In genomic region chr1:153534226-153534932, GRCh38 we compare ENCODE assay signal across 1 cellular context.
TF ChIP-seq lines count a peak whose summit lies in the region.

No MANE protein-coding gene starts in this region.

TF ChIP-seq in H1, 55 proteins besides CTCF, POLR2A, EP300 and RAD21:
- no peak for TF ChIP-seq TAF7 (optimal IDR thresholded peaks at IDR 0.05; ENCODE audit: borderline replicate concordance, low read depth, low read length)
- TF ChIP-seq, protein P1, sequence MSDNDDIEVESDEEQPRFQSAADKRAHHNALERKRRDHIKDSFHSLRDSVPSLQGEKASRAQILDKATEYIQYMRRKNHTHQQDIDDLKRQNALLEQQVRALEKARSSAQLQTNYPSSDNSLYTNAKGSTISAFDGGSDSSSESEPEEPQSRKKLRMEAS (IDR thresholded peaks at IDR 0.05): no peak
- TF ChIP-seq BCL11A (IDR thresholded peaks at IDR 0.05; ENCODE audit: low read depth in 2 of 2, low read length in 2 of 2): no peak
- TF ChIP-seq CHD2 (IDR thresholded peaks at IDR 0.05; ENCODE audit: low read length): no peak
- no peak for TF ChIP-seq RXRA (IDR thresholded peaks at IDR 0.05; ENCODE audit: insufficient read depth, low read depth, low read length)
- TF ChIP-seq ASH2L (IDR thresholded peaks at IDR 0.05; ENCODE audit: low read length): no peak
- peak in 1 of 2 experiments; percentile 48; a peak in 1 of 4 replicates for TF ChIP-seq SIN3A (conservative IDR thresholded peaks at IDR 0.05 in 1 of 2, IDR thresholded peaks at IDR 0.05 in 1 of 2; ENCODE audit: low read depth in 1 of 2, low read length in 2 of 2)
- TF ChIP-seq BRCA1 (IDR thresholded peaks at IDR 0.05; ENCODE audit: low read depth, low read length): no peak
- TF ChIP-seq HDAC6 (IDR thresholded peaks at IDR 0.05; ENCODE audit: low read depth, low read length): no peak
- no peak for TF ChIP-seq PHF8 (conservative IDR thresholded peaks at IDR 0.05; ENCODE audit: low read depth, low read length)
- TF ChIP-seq JUND (IDR thresholded peaks at IDR 0.05; ENCODE audit: low read length): no peak
- no peak for TF ChIP-seq TBP (IDR thresholded peaks at IDR 0.05; ENCODE audit: low read depth, low read length)
- peak; percentile 46; the same call in 1 of the 2 replicates for TF ChIP-seq SP1 (IDR thresholded peaks at IDR 0.05; ENCODE audit: low read depth, low read length)
- TF ChIP-seq CTBP2 (IDR thresholded peaks at IDR 0.05; ENCODE audit: borderline replicate concordance, insufficient read depth, insufficient read length, low read length): no peak
- TF ChIP-seq EGR1 (IDR thresholded peaks at IDR 0.05; ENCODE audit: borderline replicate concordance, low read depth, low read length): no peak
- no peak for TF ChIP-seq YY1 (IDR thresholded peaks at IDR 0.05; ENCODE audit: low read depth, low read length)
